Comparison of ENCODE assay signal across 2 cellular contexts in genomic region chr22:49825436-49825835, GRCh38.
TF ChIP-seq lines count a peak whose summit lies in the region.

No MANE protein-coding gene starts in this region.

TF ChIP-seq in HEK293T, 16 proteins besides CTCF, POLR2A, EP300 and RAD21:
- TF ChIP-seq PKNOX1 (IDR thresholded peaks at IDR 0.05) (no peak), SP1 (IDR thresholded peaks at IDR 0.05) (no peak)
TF ChIP-seq in HEK293T: peak in this region for 0.

TF ChIP-seq in GM12891, 5 proteins besides CTCF, POLR2A, EP300 and RAD21:
- TF ChIP-seq SPI1 (IDR thresholded peaks at IDR 0.05; ENCODE audit: low read depth, low read length), result no peak
- TF ChIP-seq PAX5 (IDR thresholded peaks at IDR 0.05; ENCODE audit: insufficient read depth, low read length, severe bottlenecking), result no peak
- no peak for TF ChIP-seq TAF1 (IDR thresholded peaks at IDR 0.05; ENCODE audit: low read depth, low read length)
- no peak for TF ChIP-seq POLR2AphosphoS5 (IDR thresholded peaks at IDR 0.05; ENCODE audit: low read depth, low read length)
- TF ChIP-seq POU2F2 (IDR thresholded peaks at IDR 0.05; ENCODE audit: low read depth, low read length), result no peak
